In genomic region chr20:62010551-62011402, GRCh38 we compare ENCODE assay signal across 9 cellular contexts. TPM values are rescaled to one million over a fixed set of nuclear protein-coding genes. Genes with fewer than 3 reads are reported as not detected.
DNase-seq lines count a peak whose midpoint lies in the region; ATAC-seq, FAIRE-seq and TF ChIP-seq lines count a peak whose summit lies in the region.
"Had no signal": no experiment of that assay in that cellular context is flagged by ENCODE, and none has a peak within 500 bp of the region (broad histone marks: within the 10 kb centered on the region; RNA-seq: fewer than 3 reads in every experiment).

No MANE protein-coding gene starts in this region.

- peaks cover 12% of the 10 kb centered on the region for H4K20me1 ChIP-seq in Karpas-422 (ENCODE audit: insufficient read depth, low read depth, low read length)

- H3K9ac ChIP-seq in Karpas-422 (ENCODE audit: low read length) = peak overlapping the region; percentile 45

- H3K27ac ChIP-seq in Karpas-422 (ENCODE audit: low read length) (peak overlapping the region; percentile 69), ascending aorta (no peak overlapping the region), right atrium auricular region (no peak overlapping the region), small intestine (ENCODE audit: low read depth in 1 of 2, low read length in 1 of 2) (no peak overlapping the region)

- H3K4me1 ChIP-seq in Karpas-422 (ENCODE audit: low read length) (peaks cover 24% of the 10 kb centered on the region), ascending aorta (no peaks in the 10 kb centered on the region), right atrium auricular region (no peaks in the 10 kb centered on the region), small intestine (ENCODE audit: control insufficient read depth in 2 of 2, insufficient read depth in 1 of 2, low read depth in 1 of 2, low read length in 1 of 2) (no peaks in the 10 kb centered on the region)

- peak; percentile 8 for DNase-seq in DMS53 treated with DMSO at 0.1 percent for 48 hours (lab: John Stamatoyannopoulos, UW; ENCODE audit: unreplicated experiment)
- peak; percentile 89 for DNase-seq in Karpas-422
- DNase-seq in T-helper 2 cell treated with Interferon-gamma antibody and Interleukin-4, amounts not matched to agents 5 μg/mL and 100 μg/mL, for 36 hours (ENCODE audit: low spot score) = peak; percentile 22
- no peak for DNase-seq in ascending aorta (ENCODE audit: low spot score in 2 of 2)
- no peak for DNase-seq in right atrium auricular region (ENCODE audit: low spot score)
- DNase-seq in small intestine = peak; percentile 49

- intact Hi-C loops in ascending aorta (cut with DNase I) = loop anchor here (2.0 to 5.0 kb wide), 3 partner anchors 57 to 146 kb away; partner anchors contain the start of gene TAF4

- no peaks in the 10 kb centered on the region for H3K27me3 ChIP-seq in Karpas-422 (ENCODE audit: low read length)
- no peaks in the 10 kb centered on the region for H3K27me3 ChIP-seq in ascending aorta
- H3K27me3 ChIP-seq in right atrium auricular region = no peaks in the 10 kb centered on the region
- no peaks in the 10 kb centered on the region for H3K27me3 ChIP-seq in small intestine (ENCODE audit: control insufficient read depth in 2 of 2, insufficient read depth in 2 of 2, low read length in 2 of 2)

- H3K4me3 ChIP-seq in Karpas-422 (ENCODE audit: low read length) = no peak overlapping the region
- H3K4me3 ChIP-seq in ascending aorta = no peak overlapping the region
- no peak overlapping the region for H3K4me3 ChIP-seq in right atrium auricular region
- no peak overlapping the region for H3K4me3 ChIP-seq in small intestine (ENCODE audit: low read depth in 1 of 2, low read length in 2 of 2)

- H3K9me3 ChIP-seq in Karpas-422 (ENCODE audit: low read length) (no peaks in the 10 kb centered on the region), ascending aorta (no peaks in the 10 kb centered on the region), right atrium auricular region (no peaks in the 10 kb centered on the region), small intestine (ENCODE audit: control insufficient read depth, low read depth) (no peaks in the 10 kb centered on the region)

- H3K27me3 Mint-ChIP-seq in T-helper 2 cell treated with Interferon-gamma antibody and Interleukin-4, amounts not matched to agents 5 μg/mL and 100 μg/mL, for 36 hours (ENCODE audit: low read depth) = no peaks in the 10 kb centered on the region

- H3K4me2 ChIP-seq in Karpas-422 (ENCODE audit: low read depth, low read length, poor library complexity, severe bottlenecking) = peak overlapping the region; percentile 37

- 33 to 48% (median 42%) methylated on average over 13 of the region's 13 CpGs for WGBS in small intestine, 3 donors

- no peak overlapping the region for H3K4me3 Mint-ChIP-seq in T-helper 2 cell treated with Interferon-gamma antibody and Interleukin-4, amounts not matched to agents 5 μg/mL and 100 μg/mL, for 36 hours

- peak overlapping the region; percentile 49 for H3K27ac Mint-ChIP-seq in T-helper 2 cell treated with Interferon-gamma antibody and Interleukin-4, amounts not matched to agents 5 μg/mL and 100 μg/mL, for 36 hours

- FAIRE-seq in small intestine (lab: Jason Lieb, UNC) = no peak
- FAIRE-seq: TTC549 had no signal

- peaks cover 31% of the 10 kb centered on the region for H3K36me3 Mint-ChIP-seq in T-helper 2 cell treated with Interferon-gamma antibody and Interleukin-4, amounts not matched to agents 5 μg/mL and 100 μg/mL, for 36 hours (ENCODE audit: low read depth)

- peaks cover 5% of the 10 kb centered on the region for H3K4me1 Mint-ChIP-seq in T-helper 2 cell treated with Interferon-gamma antibody and Interleukin-4, amounts not matched to agents 5 μg/mL and 100 μg/mL, for 36 hours (ENCODE audit: low read depth)

- peaks cover 55% of the 10 kb centered on the region for H3K79me2 ChIP-seq in Karpas-422 (ENCODE audit: low read length)

- ATAC-seq in GM19467 (IDR thresholded peaks at IDR 0.05; ENCODE audit: unreplicated experiment) (no peak), HG03442 (IDR thresholded peaks at IDR 0.05; ENCODE audit: unreplicated experiment) (no peak)

- H2AFZ ChIP-seq in Karpas-422 (ENCODE audit: low read length) = no peak overlapping the region

- no peaks in the 10 kb centered on the region for H3K9me2 ChIP-seq in Karpas-422 (replicated peaks; ENCODE audit: insufficient read depth, low read length)

- peak; percentile 40 to 77 (median 72) for TF ChIP-seq CTCF in ascending aorta (IDR thresholded peaks at IDR 0.05)
- peak; percentile 41 to 73 for TF ChIP-seq CTCF in right atrium auricular region (IDR thresholded peaks at IDR 0.05)

- H3K36me3 ChIP-seq in Karpas-422 (ENCODE audit: insufficient read depth, low read length) = peaks cover 25% of the 10 kb centered on the region
- H3K36me3 ChIP-seq in ascending aorta = peaks cover 41 to 61% of the 10 kb centered on the region in 2 donors
- peaks cover 49% of the 10 kb centered on the region for H3K36me3 ChIP-seq in right atrium auricular region
- H3K36me3 ChIP-seq in small intestine (ENCODE audit: control insufficient read depth in 2 of 2, insufficient read depth in 2 of 2, low read length in 2 of 2) = peaks cover 17 to 21% of the 10 kb centered on the region in 2 donors

- no peaks in the 10 kb centered on the region for H3K9me3 Mint-ChIP-seq in T-helper 2 cell treated with Interferon-gamma antibody and Interleukin-4, amounts not matched to agents 5 μg/mL and 100 μg/mL, for 36 hours

RNA-seq across cellular contexts. Expression of gene TAF4, which starts 54.9 kb away (rescaled TPM):
- total RNA-seq in Karpas-422 (2014; rRNA removed; shearing (Covaris generic); ENCODE audit: low replicate concordance) = 19.5 and 19.7 TPM in 2 replicates
- total RNA-seq in ascending aorta (166 TPM), right atrium auricular region (10 to 100 TPM in 1 of 2 donors, 1 to 10 TPM in 1; 8.3 to 18.0 TPM)
- 1 to 10 TPM; 4.6 to 8.0 (median 7.8) TPM for polyA plus RNA-seq in small intestine

Comparison
In these comparisons a context has a peak if more than half of its experiments do, and no peak if none do; other contexts are left out.
1. DNase-seq: peak in DMS53 treated with DMSO at 0.1 percent for 48 hours (single experiment), Karpas-422 (single experiment), T-helper 2 cell treated with Interferon-gamma antibody and Interleukin-4, amounts not matched to agents 5 μg/mL and 100 μg/mL, for 36 hours (single experiment) and small intestine (single experiment); none in ascending aorta (0 of 2) and right atrium auricular region (single experiment).